13 cellular contexts compared by ENCODE assay signal in the genomic region with DNA sequence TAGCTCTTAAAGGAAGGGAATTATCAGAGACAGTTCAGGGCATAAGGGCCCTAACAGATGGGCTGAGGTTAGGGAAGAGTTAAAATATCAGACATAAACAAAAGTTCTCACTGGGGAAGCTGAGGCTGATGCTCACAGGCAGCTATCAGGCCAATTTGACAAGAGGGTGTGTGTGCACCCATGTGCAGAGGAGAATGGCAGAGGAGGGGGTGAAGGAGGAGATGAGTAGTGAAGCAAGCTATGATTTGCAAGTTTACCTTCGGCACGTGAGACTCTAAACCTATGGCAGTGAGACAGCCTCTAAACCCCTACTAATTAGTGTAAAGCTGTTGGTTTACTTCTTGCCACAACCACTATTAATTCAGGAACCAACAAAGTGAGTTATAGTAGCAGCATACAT.
DNase-seq lines count a peak whose midpoint lies in the region; ATAC-seq lines count a peak whose summit lies in the region.
"Had no signal": no experiment of that assay in that cellular context is flagged by ENCODE, and none has a peak within 500 bp of the region (broad histone marks: within the 10 kb centered on the region; RNA-seq: fewer than 3 reads in every experiment).

No MANE protein-coding gene starts in this region.

- no peaks in the 10 kb centered on the region for H3K9me3 Mint-ChIP-seq in stimulated activated memory B cell treated with anti-CD40 and anti-IgM and Interleukin-4, amounts not matched to agents 10 μg/mL and 1 μg/mL and 100 μg/mL, for 72 hours

- ATAC-seq in GM19043 (IDR thresholded peaks at IDR 0.05; ENCODE audit: low read depth, unreplicated experiment) (peak; percentile 10), GM21786 (IDR thresholded peaks at IDR 0.05; ENCODE audit: unreplicated experiment) (peak; percentile 33), HG03108 (IDR thresholded peaks at IDR 0.05; ENCODE audit: unreplicated experiment) (peak; percentile 9)
- peak; percentile 34 for ATAC-seq in stimulated activated memory B cell treated with anti-CD40 and anti-IgM and Interleukin-4, amounts not matched to agents 10 μg/mL and 1 μg/mL and 100 μg/mL, for 72 hours
- ATAC-seq: lower lobe of right lung had no signal

- no peak overlapping the region for H3K27ac ChIP-seq in caudate nucleus (ENCODE audit: low read depth, low read length)
- H3K27ac ChIP-seq: lower lobe of right lung had no signal

- no peak overlapping the region for H3K4me3 Mint-ChIP-seq in stimulated activated memory B cell treated with anti-CD40 and anti-IgM and Interleukin-4, amounts not matched to agents 10 μg/mL and 1 μg/mL and 100 μg/mL, for 72 hours

- no peak for DNase-seq in caudate nucleus (lab: John Stamatoyannopoulos, UW)
- DNase-seq in putamen (ENCODE audit: low spot score) = no peak
- no peak for DNase-seq in activated CD4-positive, alpha-beta T cell treated with anti-CD3 and anti-CD28 coated beads for 1 hour
- no peak for DNase-seq in HCEC 1CT
- DNase-seq: activated CD4-positive, alpha-beta T cell treated with anti-CD3 and anti-CD28 coated beads for 48 hours; head of caudate nucleus; lower lobe of right lung; small intestine; trophoblast cell had no signal

- H3K27ac Mint-ChIP-seq in stimulated activated memory B cell treated with anti-CD40 and anti-IgM and Interleukin-4, amounts not matched to agents 10 μg/mL and 1 μg/mL and 100 μg/mL, for 72 hours = peak overlapping the region; percentile 8

- peaks cover 10% of the 10 kb centered on the region for H3K4me1 Mint-ChIP-seq in stimulated activated memory B cell treated with anti-CD40 and anti-IgM and Interleukin-4, amounts not matched to agents 10 μg/mL and 1 μg/mL and 100 μg/mL, for 72 hours

- no peaks in the 10 kb centered on the region for H3K27me3 Mint-ChIP-seq in stimulated activated memory B cell treated with anti-CD40 and anti-IgM and Interleukin-4, amounts not matched to agents 10 μg/mL and 1 μg/mL and 100 μg/mL, for 72 hours

- no peaks in the 10 kb centered on the region for H3K36me3 Mint-ChIP-seq in stimulated activated memory B cell treated with anti-CD40 and anti-IgM and Interleukin-4, amounts not matched to agents 10 μg/mL and 1 μg/mL and 100 μg/mL, for 72 hours
